8 cellular contexts compared by ENCODE assay signal in the genomic region with DNA sequence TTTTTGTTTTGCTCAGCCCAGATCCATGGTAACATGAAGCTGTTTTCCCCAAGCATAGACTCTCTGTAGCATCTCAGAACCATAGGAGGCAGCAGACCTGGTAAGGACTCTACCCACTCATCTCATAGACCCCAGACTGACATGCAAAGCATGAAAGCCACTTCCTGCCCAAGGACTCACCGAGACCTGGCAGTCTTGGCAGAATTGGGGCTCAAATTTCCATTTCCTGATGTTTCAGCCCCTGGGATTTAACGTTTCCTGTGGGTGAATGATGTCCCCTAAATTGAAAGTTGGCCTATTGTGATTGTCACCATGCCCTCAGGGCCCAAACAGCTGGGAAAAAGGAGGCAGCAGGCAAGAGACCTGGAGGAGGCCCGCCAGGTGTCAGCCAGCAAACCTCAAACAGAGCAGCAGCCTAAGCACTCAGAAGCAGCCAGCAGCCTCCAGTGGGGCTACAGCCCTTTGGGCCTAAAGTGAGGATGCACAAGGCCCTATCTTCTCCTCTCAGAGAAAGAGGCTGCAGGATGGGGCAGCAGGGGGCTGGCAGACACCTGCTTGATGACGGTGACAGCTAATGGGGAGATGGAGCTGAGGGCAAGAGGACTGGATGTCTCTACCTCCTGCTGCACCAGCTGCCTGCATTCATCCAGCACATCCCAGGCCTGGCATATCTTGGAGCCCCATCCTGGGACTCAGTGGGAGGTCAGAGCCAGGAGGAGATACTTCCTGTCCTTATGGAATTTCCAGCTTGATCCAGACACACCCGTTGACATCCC. TPM values are rescaled to one million over a fixed set of nuclear protein-coding genes. Genes with fewer than 3 reads are reported as not detected.
DNase-seq lines count a peak whose midpoint lies in the region; TF ChIP-seq lines count a peak whose summit lies in the region.

No MANE protein-coding gene starts in this region.

- no peak for TF ChIP-seq CTCF in HEK293 (tag by site-specific recombination; IDR thresholded peaks at IDR 0.05)
- TF ChIP-seq CTCF in H9 (conservative IDR thresholded peaks at IDR 0.05) = no peak

- H4K20me1 ChIP-seq in H9 (ENCODE audit: control insufficient read depth, insufficient read depth, insufficient read length) = no peaks in the 10 kb centered on the region

- no peak overlapping the region for H2BK15ac ChIP-seq in H9 (ENCODE audit: low read depth, low read length)

- DNase-seq in activated effector memory CD4-positive, alpha-beta T cell treated with anti-CD3 and anti-CD28 coated beads, Interleukin-2, amount 50 U/mL, for 16 hours = peak; percentile 55
- DNase-seq in activated effector memory CD4-positive, alpha-beta T cell treated with Interleukin-2 at 50 U/mL for 16 hours = no peak
- DNase-seq in NCI-H146 treated with DMSO at 0.1 percent for 48 hours (lab: John Stamatoyannopoulos, UW; ENCODE audit: unreplicated experiment) = peak; percentile 68
- DNase-seq in stimulated activated CD8-positive, alpha-beta memory T cell treated with anti-CD3 and anti-CD28 coated beads, Interleukin-7, amount 100 ng/mL, for 48 hours (ENCODE audit: extremely low read depth in 1 of 2, low read depth in 1 of 2) = peak; percentile 8 to 17
- no peak for DNase-seq in NCI-H1436 (lab: John Stamatoyannopoulos, UW)
- DNase-seq in OCI-M1 (lab: John Stamatoyannopoulos, UW) = no peak
- DNase-seq in H9 = no peak

- no peak overlapping the region for H2AK5ac ChIP-seq in H9 (ENCODE audit: insufficient read length, low read length)

- H3K4me2 ChIP-seq in H9 (ENCODE audit: insufficient read depth, insufficient read length, low read length) = no peak overlapping the region

- H2BK20ac ChIP-seq in H9 (ENCODE audit: low read depth, low read length, poor library complexity, severe bottlenecking) = no peak overlapping the region

- H3K4me3 ChIP-seq in HEK293 (ENCODE audit: low read depth, low read length) = no peak overlapping the region

- H3K4me1 Mint-ChIP-seq in H9 = peaks cover 13 to 18% of the 10 kb centered on the region in 2 experiments

- H2BK120ac ChIP-seq in H9 (ENCODE audit: low read depth, low read length, poor library complexity, severe bottlenecking) = no peak overlapping the region

- H2BK5ac ChIP-seq in H9 (ENCODE audit: insufficient read length, low read length) = no peak overlapping the region

- no peaks in the 10 kb centered on the region for H3K27me3 ChIP-seq in H9 (ENCODE audit: insufficient read depth, low read length)

- H2AFZ ChIP-seq in H9 (ENCODE audit: low read length) = no peak overlapping the region

- H3K79me1 ChIP-seq in H9 (ENCODE audit: insufficient read depth, low read depth, low read length, poor library complexity, severe bottlenecking) = no peaks in the 10 kb centered on the region

- H3K14ac ChIP-seq in H9 (ENCODE audit: insufficient read depth, low read length) = no peak overlapping the region

- peaks cover 2% of the 10 kb centered on the region for H3K27me3 Mint-ChIP-seq in H9 (ENCODE audit: low read depth)

- no peak overlapping the region for H2BK12ac ChIP-seq in H9 (ENCODE audit: insufficient read length, low read depth, low read length)

- no peaks in the 10 kb centered on the region for H3K23me2 ChIP-seq in H9 (ENCODE audit: insufficient read length, low read depth, low read length, poor library complexity, severe bottlenecking)

- no peak overlapping the region for H4K8ac ChIP-seq in H9 (replicated peaks; ENCODE audit: insufficient read length, low read depth, low read length)

- no peak overlapping the region for H3K4me3 Mint-ChIP-seq in H9

- CTCF ChIA-PET in HEK293 (lab: Yijun Ruan, JAX) = interaction anchor here (0.5 to 4.1 kb wide), 6 partner anchors 9 to 362 kb away, joined by 3 to 37 read pairs (median 3); no protein-coding TSS in a partner anchor

- H3K9me3 ChIP-seq in HEK293 (ENCODE audit: control insufficient read depth, insufficient read depth, low read depth, low read length) (no peaks in the 10 kb centered on the region), H9 (ENCODE audit: control insufficient read depth, low read depth, low read length) (no peaks in the 10 kb centered on the region)

- no peak overlapping the region for H3K18ac ChIP-seq in H9 (ENCODE audit: insufficient read length, low read depth, low read length)

- H3K9me3 Mint-ChIP-seq in H9 = no peaks in the 10 kb centered on the region; a peak in 1 of 5 replicates

- no peaks in the 10 kb centered on the region for H3K79me2 ChIP-seq in H9 (ENCODE audit: insufficient read depth, low read length)

- H3K27ac Mint-ChIP-seq in H9 = no peak overlapping the region

- no peak overlapping the region for H3K56ac ChIP-seq in H9 (ENCODE audit: insufficient read length, low read depth, low read length)

- no peak overlapping the region for H3K4ac ChIP-seq in H9 (ENCODE audit: low read depth, low read length)

- H4K5ac ChIP-seq in H9 (ENCODE audit: insufficient read length, low read depth, low read length) = no peak overlapping the region

- no peak overlapping the region for H3K23ac ChIP-seq in H9 (ENCODE audit: insufficient read length, low read depth, low read length)

- no peaks in the 10 kb centered on the region for H3K4me1 ChIP-seq in HEK293 (ENCODE audit: control insufficient read depth, insufficient read depth, low read length)
- H3K4me1 ChIP-seq in H9 (ENCODE audit: insufficient read depth, low read length) = no peaks in the 10 kb centered on the region

- H3T11ph ChIP-seq in H9 (ENCODE audit: low read length) = no peak overlapping the region

- H3K9ac ChIP-seq in H9 (ENCODE audit: extremely low read depth, insufficient read length, low read length) = no peak overlapping the region

- no peaks in the 10 kb centered on the region for H3K36me3 Mint-ChIP-seq in H9 (ENCODE audit: insufficient read depth in 1 of 3, low read depth in 3 of 3)

- H3K27ac ChIP-seq in HEK293 (ENCODE audit: extremely low read depth, low read depth, low read length) (no peak overlapping the region), H9 (ENCODE audit: insufficient read length, low read depth, low read length) (no peak overlapping the region)

- POLR2A ChIA-PET in HEK293 (lab: Yijun Ruan, JAX) = no interaction called here

- no peaks in the 10 kb centered on the region for H3K36me3 ChIP-seq in HEK293 (ENCODE audit: control insufficient read depth in 2 of 2, insufficient read depth in 1 of 2, low read length in 2 of 2)

- H4K91ac ChIP-seq in H9 (ENCODE audit: insufficient read length, low read depth, low read length) = no peak overlapping the region

- no CpG with 5 or more reads among the region's 5 CpGs for WGBS in H9 (ENCODE audit: extremely low coverage, insufficient read length, low lambda C conversion rate)

TF ChIP-seq in HEK293, 187 proteins besides CTCF, POLR2A, EP300 and RAD21:
- 0 out of 2 replicates have a peak, but pooled peaks have one; percentile 11 for TF ChIP-seq GLIS1 (tag by site-specific recombination; IDR thresholded peaks at IDR 0.05)
- no peak for TF ChIP-seq ZNF707 (tag by site-specific recombination; IDR thresholded peaks at IDR 0.05)
TF ChIP-seq in HEK293: peak in this region for 1.

RNA-seq across cellular contexts. Expression of gene KRT85, which starts 8.5 kb away (rescaled TPM):
- not detected in 2 replicates for total RNA-seq in H9 (2021)

RNA-seq across cellular contexts. Expression of gene KRT84, which starts 26.7 kb away (rescaled TPM):
- not detected in 2 replicates for total RNA-seq in H9 (2021)

RNA-seq across cellular contexts. Expression of gene KRT83, which starts 37.6 kb away (rescaled TPM):
- not detected in 2 replicates for total RNA-seq in H9 (2021)

RNA-seq across cellular contexts. Expression of gene KRT82, which starts 47.4 kb away (rescaled TPM):
- total RNA-seq in H9 (2021) = not detected in 2 replicates

Comparison
In these comparisons a context has a peak if more than half of its experiments do, and no peak if none do; other contexts are left out.
1. DNase-seq: peak in activated effector memory CD4-positive, alpha-beta T cell treated with anti-CD3 and anti-CD28 coated beads, Interleukin-2, amount 50 U/mL, for 16 hours (single experiment), NCI-H146 treated with DMSO at 0.1 percent for 48 hours (single experiment) and stimulated activated CD8-positive, alpha-beta memory T cell treated with anti-CD3 and anti-CD28 coated beads, Interleukin-7, amount 100 ng/mL, for 48 hours (2 of 2); none in activated effector memory CD4-positive, alpha-beta T cell treated with Interleukin-2 at 50 U/mL for 16 hours (single experiment), NCI-H1436 (single experiment), OCI-M1 (single experiment) and H9 (single experiment).